ENCODE assay signal across 8 cellular contexts in the genomic region with DNA sequence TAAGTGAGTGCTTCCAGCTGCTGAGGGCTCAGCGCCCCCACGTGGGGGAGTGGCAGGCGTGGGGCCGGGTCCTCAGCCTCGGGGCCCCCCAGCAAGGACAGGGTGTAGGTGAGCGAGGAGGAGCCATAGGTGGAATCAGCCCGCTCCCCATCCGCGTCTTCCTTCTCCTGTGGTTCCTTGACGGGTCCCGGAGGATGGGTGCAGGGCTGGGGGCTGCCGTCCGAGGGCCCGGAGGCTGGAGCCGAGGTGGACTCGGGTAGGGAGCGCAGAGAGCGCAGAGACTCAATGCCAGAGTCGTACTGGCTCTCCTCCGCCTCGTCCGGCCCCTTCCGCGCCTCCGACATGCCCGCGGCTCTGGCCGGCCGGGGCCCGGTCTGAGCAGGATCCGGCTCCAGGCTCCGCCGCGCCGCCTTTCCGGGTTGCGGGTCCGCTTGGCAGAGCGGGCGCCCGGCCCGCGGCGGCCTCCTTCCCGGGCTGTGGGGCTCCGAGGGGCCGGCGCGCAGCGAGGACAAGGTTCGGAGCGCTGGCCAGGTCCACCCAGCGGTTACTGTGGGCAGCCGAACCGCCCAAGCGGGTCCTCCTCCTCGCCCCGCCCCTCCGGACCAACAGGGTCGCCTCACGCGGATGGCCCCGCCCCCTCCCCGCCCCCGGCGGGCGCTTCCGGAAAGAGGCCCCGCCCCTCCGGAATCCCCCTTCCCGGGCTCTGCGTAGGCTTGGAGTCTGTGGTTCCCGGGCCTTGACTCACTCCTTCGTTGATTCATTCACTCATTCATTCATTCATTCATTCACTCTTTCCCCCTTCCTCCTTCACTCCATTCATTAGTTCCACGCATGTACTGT.
DNase-seq lines count a peak whose midpoint lies in the region; ATAC-seq lines count a peak whose summit lies in the region.

A gene with protein sequence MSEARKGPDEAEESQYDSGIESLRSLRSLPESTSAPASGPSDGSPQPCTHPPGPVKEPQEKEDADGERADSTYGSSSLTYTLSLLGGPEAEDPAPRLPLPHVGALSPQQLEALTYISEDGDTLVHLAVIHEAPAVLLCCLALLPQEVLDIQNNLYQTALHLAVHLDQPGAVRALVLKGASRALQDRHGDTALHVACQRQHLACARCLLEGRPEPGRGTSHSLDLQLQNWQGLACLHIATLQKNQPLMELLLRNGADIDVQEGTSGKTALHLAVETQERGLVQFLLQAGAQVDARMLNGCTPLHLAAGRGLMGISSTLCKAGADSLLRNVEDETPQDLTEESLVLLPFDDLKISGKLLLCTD (minus strand): TSS at position 549 of the 840 bp plus-strand sequence. CDS start 205 bp downstream, at position 344.

- in situ Hi-C loops in ACHN (cut with HindIII; ENCODE audit: low pct_ligation_motif_present, low pct_unique_long_range_greater_than_20kb, low sequenced_read_pairs): no loop called here

- peak; percentile 88 for DNase-seq in ACHN
- DNase-seq in NCI-H510A (lab: John Stamatoyannopoulos, UW): peak; percentile 89
- DNase-seq in activated CD4-positive, alpha-beta T cell treated with anti-CD3 and anti-CD28 coated beads for 4 hours: peak; percentile 96 to 97
- peak; percentile 96 to 98 for DNase-seq in stimulated activated CD4-positive, alpha-beta T cell treated with anti-CD3 and anti-CD28 coated beads, Interleukin-1b, Interleukin-23, amount 100 ng/mL, for 4 hours (ENCODE audit: low read depth in 2 of 2)

- peak; percentile 36 for ATAC-seq in GM18868 (IDR thresholded peaks at IDR 0.05; ENCODE audit: unreplicated experiment)
- ATAC-seq in HG03196 (IDR thresholded peaks at IDR 0.05; ENCODE audit: unreplicated experiment): peak; percentile 40

- H3K27me3 ChIP-seq in layer of hippocampus (ENCODE audit: control insufficient read depth, insufficient read depth, low read length): peaks cover 3% of the 10 kb centered on the region

- peak within 1 kb of the TSS; percentile 20 for H3K27ac ChIP-seq in cingulate gyrus (ENCODE audit: low read depth, low read length)
- peak within 1 kb of the TSS; percentile 78 for H3K27ac ChIP-seq in layer of hippocampus (ENCODE audit: low read depth, low read length)

Comparison
In these comparisons a context has a peak if more than half of its experiments do, and no peak if none do; other contexts are left out.
1. Peak in every context shown above with its lines: DNase-seq, ATAC-seq and H3K27ac ChIP-seq.